1 cellular context compared by ENCODE assay signal in the genomic region with DNA sequence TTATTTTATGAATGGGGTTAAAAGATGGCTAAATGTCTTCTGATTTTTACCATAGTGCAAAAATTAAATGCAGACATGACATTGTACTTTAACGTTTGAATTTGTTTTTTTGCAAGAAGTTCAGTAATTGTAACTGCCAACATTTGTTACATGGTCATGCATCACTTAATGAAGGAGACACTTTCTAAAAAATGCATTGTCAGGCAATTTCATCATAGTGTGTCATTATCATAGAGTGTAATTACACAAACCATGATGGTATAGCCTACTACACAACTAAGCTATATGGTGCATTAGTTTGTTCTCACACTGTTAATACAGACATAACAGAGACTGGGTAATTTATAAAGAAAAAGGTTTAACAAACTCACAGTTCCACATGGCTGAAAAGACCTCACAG.
TF ChIP-seq lines count a peak whose summit lies in the region.

No MANE protein-coding gene starts in this region.

TF ChIP-seq in K562, 482 proteins besides CTCF, POLR2A, EP300 and RAD21 (continued from another document):
- TF ChIP-seq MAFF (IDR thresholded peaks at IDR 0.05; ENCODE audit: low read length) (0 out of 2 replicates have a peak, but pooled peaks have one; percentile 23), TOE1 (IDR thresholded peaks at IDR 0.05; ENCODE audit: borderline replicate concordance) (no peak), TOE1 (CRISPR knock-in tag; IDR thresholded peaks at IDR 0.05; ENCODE audit: borderline replicate concordance, low read depth) (no peak), C11orf30 (IDR thresholded peaks at IDR 0.05; ENCODE audit: low read depth) (peak; percentile 53; the same call in 1 of the 2 replicates), ZNF175 (CRISPR knock-in tag; IDR thresholded peaks at IDR 0.05; ENCODE audit: low read depth) (no peak), TRIM24 (IDR thresholded peaks at IDR 0.05) (peak in 1 of 2 experiments; percentile 42; a peak in 1 of 4 replicates), PHB2 (IDR thresholded peaks at IDR 0.05; ENCODE audit: low read depth) (no peak), ZNF316 (IDR thresholded peaks at IDR 0.05) (peak; percentile 73), HMG20B (CRISPR knock-in tag; IDR thresholded peaks at IDR 0.05) (no peak), MAFG (tag; conservative IDR thresholded peaks at IDR 0.05) (0 out of 2 replicates have a peak, but pooled peaks have one; percentile 5), FOXK2 (conservative IDR thresholded peaks at IDR 0.05 in 1 of 2, IDR thresholded peaks at IDR 0.05 in 1 of 2; ENCODE audit: low read depth in 2 of 2) (no peak), ZNF146 (CRISPR knock-in tag; IDR thresholded peaks at IDR 0.05; ENCODE audit: unreplicated experiment) (no peak), ZNF212 (CRISPR knock-in tag; IDR thresholded peaks at IDR 0.05) (no peak), GABPB2 (CRISPR knock-in tag; conservative IDR thresholded peaks at IDR 0.05) (no peak), HCFC1 (IDR thresholded peaks at IDR 0.05; ENCODE audit: low read depth, low read length) (no peak), NR2C2 (CRISPR knock-in tag; IDR thresholded peaks at IDR 0.05) (no peak), NR2C2 (tag; IDR thresholded peaks at IDR 0.05) (no peak), YBX1 (IDR thresholded peaks at IDR 0.05) (no peak), FIP1L1 (IDR thresholded peaks at IDR 0.05; ENCODE audit: low read depth, low read length, poor library complexity, severe bottlenecking) (no peak), ZNF324 (CRISPR knock-in tag; IDR thresholded peaks at IDR 0.05) (no peak)
- TF ChIP-seq, protein P1, sequence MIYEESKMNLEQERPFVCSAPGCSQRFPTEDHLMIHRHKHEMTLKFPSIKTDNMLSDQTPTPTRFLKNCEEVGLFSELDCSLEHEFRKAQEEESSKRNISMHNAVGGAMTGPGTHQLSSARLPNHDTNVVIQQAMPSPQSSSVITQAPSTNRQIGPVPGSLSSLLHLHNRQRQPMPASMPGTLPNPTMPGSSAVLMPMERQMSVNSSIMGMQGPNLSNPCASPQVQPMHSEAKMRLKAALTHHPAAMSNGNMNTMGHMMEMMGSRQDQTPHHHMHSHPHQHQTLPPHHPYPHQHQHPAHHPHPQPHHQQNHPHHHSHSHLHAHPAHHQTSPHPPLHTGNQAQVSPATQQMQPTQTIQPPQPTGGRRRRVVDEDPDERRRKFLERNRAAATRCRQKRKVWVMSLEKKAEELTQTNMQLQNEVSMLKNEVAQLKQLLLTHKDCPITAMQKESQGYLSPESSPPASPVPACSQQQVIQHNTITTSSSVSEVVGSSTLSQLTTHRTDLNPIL (CRISPR knock-in tag; IDR thresholded peaks at IDR 0.05) = no peak
- TF ChIP-seq, protein P2, sequence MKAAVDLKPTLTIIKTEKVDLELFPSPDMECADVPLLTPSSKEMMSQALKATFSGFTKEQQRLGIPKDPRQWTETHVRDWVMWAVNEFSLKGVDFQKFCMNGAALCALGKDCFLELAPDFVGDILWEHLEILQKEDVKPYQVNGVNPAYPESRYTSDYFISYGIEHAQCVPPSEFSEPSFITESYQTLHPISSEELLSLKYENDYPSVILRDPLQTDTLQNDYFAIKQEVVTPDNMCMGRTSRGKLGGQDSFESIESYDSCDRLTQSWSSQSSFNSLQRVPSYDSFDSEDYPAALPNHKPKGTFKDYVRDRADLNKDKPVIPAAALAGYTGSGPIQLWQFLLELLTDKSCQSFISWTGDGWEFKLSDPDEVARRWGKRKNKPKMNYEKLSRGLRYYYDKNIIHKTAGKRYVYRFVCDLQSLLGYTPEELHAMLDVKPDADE (conservative IDR thresholded peaks at IDR 0.05; ENCODE audit: control insufficient read depth, low read depth, low read length) = no peak
- TF ChIP-seq, protein P3, sequence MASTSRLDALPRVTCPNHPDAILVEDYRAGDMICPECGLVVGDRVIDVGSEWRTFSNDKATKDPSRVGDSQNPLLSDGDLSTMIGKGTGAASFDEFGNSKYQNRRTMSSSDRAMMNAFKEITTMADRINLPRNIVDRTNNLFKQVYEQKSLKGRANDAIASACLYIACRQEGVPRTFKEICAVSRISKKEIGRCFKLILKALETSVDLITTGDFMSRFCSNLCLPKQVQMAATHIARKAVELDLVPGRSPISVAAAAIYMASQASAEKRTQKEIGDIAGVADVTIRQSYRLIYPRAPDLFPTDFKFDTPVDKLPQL (IDR thresholded peaks at IDR 0.05; ENCODE audit: extremely low read depth, insufficient read length) = no peak
- TF ChIP-seq, protein P4, sequence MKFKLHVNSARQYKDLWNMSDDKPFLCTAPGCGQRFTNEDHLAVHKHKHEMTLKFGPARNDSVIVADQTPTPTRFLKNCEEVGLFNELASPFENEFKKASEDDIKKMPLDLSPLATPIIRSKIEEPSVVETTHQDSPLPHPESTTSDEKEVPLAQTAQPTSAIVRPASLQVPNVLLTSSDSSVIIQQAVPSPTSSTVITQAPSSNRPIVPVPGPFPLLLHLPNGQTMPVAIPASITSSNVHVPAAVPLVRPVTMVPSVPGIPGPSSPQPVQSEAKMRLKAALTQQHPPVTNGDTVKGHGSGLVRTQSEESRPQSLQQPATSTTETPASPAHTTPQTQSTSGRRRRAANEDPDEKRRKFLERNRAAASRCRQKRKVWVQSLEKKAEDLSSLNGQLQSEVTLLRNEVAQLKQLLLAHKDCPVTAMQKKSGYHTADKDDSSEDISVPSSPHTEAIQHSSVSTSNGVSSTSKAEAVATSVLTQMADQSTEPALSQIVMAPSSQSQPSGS (CRISPR knock-in tag; IDR thresholded peaks at IDR 0.05) = no peak
- TF ChIP-seq, protein P5, sequence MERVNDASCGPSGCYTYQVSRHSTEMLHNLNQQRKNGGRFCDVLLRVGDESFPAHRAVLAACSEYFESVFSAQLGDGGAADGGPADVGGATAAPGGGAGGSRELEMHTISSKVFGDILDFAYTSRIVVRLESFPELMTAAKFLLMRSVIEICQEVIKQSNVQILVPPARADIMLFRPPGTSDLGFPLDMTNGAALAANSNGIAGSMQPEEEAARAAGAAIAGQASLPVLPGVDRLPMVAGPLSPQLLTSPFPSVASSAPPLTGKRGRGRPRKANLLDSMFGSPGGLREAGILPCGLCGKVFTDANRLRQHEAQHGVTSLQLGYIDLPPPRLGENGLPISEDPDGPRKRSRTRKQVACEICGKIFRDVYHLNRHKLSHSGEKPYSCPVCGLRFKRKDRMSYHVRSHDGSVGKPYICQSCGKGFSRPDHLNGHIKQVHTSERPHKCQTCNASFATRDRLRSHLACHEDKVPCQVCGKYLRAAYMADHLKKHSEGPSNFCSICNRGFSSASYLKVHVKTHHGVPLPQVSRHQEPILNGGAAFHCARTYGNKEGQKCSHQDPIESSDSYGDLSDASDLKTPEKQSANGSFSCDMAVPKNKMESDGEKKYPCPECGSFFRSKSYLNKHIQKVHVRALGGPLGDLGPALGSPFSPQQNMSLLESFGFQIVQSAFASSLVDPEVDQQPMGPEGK (CRISPR knock-in tag; IDR thresholded peaks at IDR 0.05; ENCODE audit: borderline replicate concordance) = no peak
- TF ChIP-seq, protein P6, sequence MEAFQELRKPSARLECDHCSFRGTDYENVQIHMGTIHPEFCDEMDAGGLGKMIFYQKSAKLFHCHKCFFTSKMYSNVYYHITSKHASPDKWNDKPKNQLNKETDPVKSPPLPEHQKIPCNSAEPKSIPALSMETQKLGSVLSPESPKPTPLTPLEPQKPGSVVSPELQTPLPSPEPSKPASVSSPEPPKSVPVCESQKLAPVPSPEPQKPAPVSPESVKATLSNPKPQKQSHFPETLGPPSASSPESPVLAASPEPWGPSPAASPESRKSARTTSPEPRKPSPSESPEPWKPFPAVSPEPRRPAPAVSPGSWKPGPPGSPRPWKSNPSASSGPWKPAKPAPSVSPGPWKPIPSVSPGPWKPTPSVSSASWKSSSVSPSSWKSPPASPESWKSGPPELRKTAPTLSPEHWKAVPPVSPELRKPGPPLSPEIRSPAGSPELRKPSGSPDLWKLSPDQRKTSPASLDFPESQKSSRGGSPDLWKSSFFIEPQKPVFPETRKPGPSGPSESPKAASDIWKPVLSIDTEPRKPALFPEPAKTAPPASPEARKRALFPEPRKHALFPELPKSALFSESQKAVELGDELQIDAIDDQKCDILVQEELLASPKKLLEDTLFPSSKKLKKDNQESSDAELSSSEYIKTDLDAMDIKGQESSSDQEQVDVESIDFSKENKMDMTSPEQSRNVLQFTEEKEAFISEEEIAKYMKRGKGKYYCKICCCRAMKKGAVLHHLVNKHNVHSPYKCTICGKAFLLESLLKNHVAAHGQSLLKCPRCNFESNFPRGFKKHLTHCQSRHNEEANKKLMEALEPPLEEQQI (IDR thresholded peaks at IDR 0.05) = no peak
- TF ChIP-seq, protein P7, sequence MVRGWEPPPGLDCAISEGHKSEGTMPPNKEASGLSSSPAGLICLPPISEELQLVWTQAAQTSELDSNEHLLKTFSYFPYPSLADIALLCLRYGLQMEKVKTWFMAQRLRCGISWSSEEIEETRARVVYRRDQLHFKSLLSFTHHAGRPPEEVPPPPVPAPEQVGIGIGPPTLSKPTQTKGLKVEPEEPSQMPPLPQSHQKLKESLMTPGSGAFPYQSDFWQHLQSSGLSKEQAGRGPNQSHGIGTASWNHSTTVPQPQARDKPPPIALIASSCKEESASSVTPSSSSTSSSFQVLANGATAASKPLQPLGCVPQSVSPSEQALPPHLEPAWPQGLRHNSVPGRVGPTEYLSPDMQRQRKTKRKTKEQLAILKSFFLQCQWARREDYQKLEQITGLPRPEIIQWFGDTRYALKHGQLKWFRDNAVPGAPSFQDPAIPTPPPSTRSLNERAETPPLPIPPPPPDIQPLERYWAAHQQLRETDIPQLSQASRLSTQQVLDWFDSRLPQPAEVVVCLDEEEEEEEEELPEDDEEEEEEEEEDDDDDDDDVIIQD (CRISPR knock-in tag; IDR thresholded peaks at IDR 0.05) = no peak
- TF ChIP-seq, protein P8, sequence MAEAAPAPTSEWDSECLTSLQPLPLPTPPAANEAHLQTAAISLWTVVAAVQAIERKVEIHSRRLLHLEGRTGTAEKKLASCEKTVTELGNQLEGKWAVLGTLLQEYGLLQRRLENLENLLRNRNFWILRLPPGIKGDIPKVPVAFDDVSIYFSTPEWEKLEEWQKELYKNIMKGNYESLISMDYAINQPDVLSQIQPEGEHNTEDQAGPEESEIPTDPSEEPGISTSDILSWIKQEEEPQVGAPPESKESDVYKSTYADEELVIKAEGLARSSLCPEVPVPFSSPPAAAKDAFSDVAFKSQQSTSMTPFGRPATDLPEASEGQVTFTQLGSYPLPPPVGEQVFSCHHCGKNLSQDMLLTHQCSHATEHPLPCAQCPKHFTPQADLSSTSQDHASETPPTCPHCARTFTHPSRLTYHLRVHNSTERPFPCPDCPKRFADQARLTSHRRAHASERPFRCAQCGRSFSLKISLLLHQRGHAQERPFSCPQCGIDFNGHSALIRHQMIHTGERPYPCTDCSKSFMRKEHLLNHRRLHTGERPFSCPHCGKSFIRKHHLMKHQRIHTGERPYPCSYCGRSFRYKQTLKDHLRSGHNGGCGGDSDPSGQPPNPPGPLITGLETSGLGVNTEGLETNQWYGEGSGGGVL (CRISPR knock-in tag; IDR thresholded peaks at IDR 0.05) = no peak
- TF ChIP-seq, protein P9, sequence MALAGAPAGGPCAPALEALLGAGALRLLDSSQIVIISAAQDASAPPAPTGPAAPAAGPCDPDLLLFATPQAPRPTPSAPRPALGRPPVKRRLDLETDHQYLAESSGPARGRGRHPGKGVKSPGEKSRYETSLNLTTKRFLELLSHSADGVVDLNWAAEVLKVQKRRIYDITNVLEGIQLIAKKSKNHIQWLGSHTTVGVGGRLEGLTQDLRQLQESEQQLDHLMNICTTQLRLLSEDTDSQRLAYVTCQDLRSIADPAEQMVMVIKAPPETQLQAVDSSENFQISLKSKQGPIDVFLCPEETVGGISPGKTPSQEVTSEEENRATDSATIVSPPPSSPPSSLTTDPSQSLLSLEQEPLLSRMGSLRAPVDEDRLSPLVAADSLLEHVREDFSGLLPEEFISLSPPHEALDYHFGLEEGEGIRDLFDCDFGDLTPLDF (CRISPR knock-in tag; IDR thresholded peaks at IDR 0.05) = no peak
